ENCODE assay signal across 1 cellular context in the genomic region with DNA sequence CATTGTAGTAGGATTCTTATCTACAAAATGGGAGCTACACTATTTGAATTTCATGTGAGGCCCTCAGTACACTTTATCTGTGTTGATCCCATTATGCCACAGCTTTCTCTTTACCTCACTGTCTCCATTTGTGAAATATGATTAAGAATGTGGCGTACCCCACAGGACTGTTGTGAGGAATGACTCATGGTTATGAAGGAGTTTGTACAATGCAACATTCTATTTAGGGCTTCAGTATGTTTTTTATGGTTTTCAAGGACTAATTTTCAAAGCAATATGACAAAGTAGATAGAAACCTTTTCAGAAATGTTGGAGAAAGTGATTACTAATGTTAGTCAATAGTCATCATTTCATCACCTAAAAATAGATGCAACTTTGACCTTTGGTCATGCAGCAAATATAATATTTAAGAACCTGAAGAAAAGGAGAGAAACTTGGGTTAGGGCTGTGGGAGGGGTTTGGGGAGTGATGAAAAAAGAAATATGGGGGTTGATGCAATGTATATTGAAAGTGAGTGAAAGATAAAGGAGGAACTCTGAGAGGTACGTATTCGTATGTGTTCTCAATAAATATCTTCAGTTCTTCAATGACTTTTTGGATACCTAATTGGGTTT.
TF ChIP-seq lines count a peak whose summit lies in the region.

No MANE protein-coding gene starts in this region.

TF ChIP-seq in HepG2, 621 proteins besides CTCF, POLR2A, EP300 and RAD21:
- peak; percentile 31 for TF ChIP-seq HNRNPK (IDR thresholded peaks at IDR 0.05; ENCODE audit: low read depth, low read length, poor library complexity, severe bottlenecking)
- TF ChIP-seq, protein P1, sequence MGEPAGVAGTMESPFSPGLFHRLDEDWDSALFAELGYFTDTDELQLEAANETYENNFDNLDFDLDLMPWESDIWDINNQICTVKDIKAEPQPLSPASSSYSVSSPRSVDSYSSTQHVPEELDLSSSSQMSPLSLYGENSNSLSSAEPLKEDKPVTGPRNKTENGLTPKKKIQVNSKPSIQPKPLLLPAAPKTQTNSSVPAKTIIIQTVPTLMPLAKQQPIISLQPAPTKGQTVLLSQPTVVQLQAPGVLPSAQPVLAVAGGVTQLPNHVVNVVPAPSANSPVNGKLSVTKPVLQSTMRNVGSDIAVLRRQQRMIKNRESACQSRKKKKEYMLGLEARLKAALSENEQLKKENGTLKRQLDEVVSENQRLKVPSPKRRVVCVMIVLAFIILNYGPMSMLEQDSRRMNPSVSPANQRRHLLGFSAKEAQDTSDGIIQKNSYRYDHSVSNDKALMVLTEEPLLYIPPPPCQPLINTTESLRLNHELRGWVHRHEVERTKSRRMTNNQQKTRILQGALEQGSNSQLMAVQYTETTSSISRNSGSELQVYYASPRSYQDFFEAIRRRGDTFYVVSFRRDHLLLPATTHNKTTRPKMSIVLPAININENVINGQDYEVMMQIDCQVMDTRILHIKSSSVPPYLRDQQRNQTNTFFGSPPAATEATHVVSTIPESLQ (CRISPR knock-in tag; conservative IDR thresholded peaks at IDR 0.05) = no peak
